ENCODE assay signal across 12 cellular contexts in genomic region chr14:100022772-100023451, GRCh38.
A peak's percentile ranks its signal among the peaks of the same experiment; 100 is the strongest.
DNase-seq lines count a peak whose midpoint lies in the region; ATAC-seq and TF ChIP-seq lines count a peak whose summit lies in the region.
"Had no signal": no experiment of that assay in that cellular context is flagged by ENCODE, and none has a peak within 500 bp of the region (broad histone marks: within the 10 kb centered on the region; RNA-seq: fewer than 3 reads in every experiment).

No MANE protein-coding gene starts in this region.

- peak overlapping the region; percentile 18 for H3K27ac ChIP-seq in KOPT-K1 (ENCODE audit: low read depth, low read length, poor library complexity, severe bottlenecking)

- DNase-seq in AG09309 (ENCODE audit: low read depth) (peak; percentile 71), amniotic epithelial cell (ENCODE audit: low read depth) (peak; percentile 77), kidney glomerular epithelial cell (lab: John Stamatoyannopoulos, UW) (peak; percentile 75), activated gamma-delta T cell treated with Interleukin-2 at 50 U/mL for 16 hours (no peak), NCI-H2081 (lab: John Stamatoyannopoulos, UW) (no peak)
- DNase-seq: activated T-cell treated with anti-CD3 and anti-CD28 coated beads for 4 hours; glutamatergic neuron; Kasumi-1; stimulated activated CD4-positive, alpha-beta T cell treated with anti-CD3 and anti-CD28 coated beads, Interleukin-12 subunit alpha, Interleukin-12 subunit beta, amount 100 ng/mL, for 4 hours had no signal

- no peaks in the 10 kb centered on the region for H3K9me3 ChIP-seq in KOPT-K1 (ENCODE audit: insufficient read depth, low read length, poor library complexity, severe bottlenecking)

- H3K36me3 ChIP-seq in KOPT-K1 (ENCODE audit: insufficient read depth, low read length), result no peaks in the 10 kb centered on the region

- no peak for TF ChIP-seq CTCF in AG09309 (IDR thresholded peaks at IDR 0.05; ENCODE audit: control insufficient read depth, insufficient read depth, low read depth, low read length, missing control alignments)

- ATAC-seq in GM19397 (IDR thresholded peaks at IDR 0.05; ENCODE audit: unreplicated experiment) (no peak), GM21390 (IDR thresholded peaks at IDR 0.05; ENCODE audit: unreplicated experiment) (no peak)

- no peak overlapping the region for H3K4me3 ChIP-seq in AG09309 (ENCODE audit: control insufficient read depth, low read depth, low read length)

Comparison
In these comparisons a context has a peak if more than half of its experiments do, and no peak if none do; other contexts are left out.
1. DNase-seq: peak in AG09309 (single experiment), amniotic epithelial cell (single experiment) and kidney glomerular epithelial cell (single experiment); none in activated gamma-delta T cell treated with Interleukin-2 at 50 U/mL for 16 hours (single experiment) and NCI-H2081 (0 of 2).